ENCODE assay signal across 8 cellular contexts in genomic region chr2:101474752-101475384, GRCh38. TPM values are rescaled to one million over a fixed set of nuclear protein-coding genes. Genes with fewer than 3 reads are reported as not detected.
DNase-seq lines count a peak whose midpoint lies in the region; ATAC-seq and TF ChIP-seq lines count a peak whose summit lies in the region.

Gene RFX8 (minus strand): TSS chr2:101475112. CDS start chr2:101466848, 8,264 bp downstream.

- TF ChIP-seq CTCF in parathyroid adenoma (IDR thresholded peaks at IDR 0.05) (no peak), upper lobe of right lung (IDR thresholded peaks at IDR 0.05) (no peak)

- DNase-seq in activated gamma-delta T cell treated with Interleukin-2 at 50 U/mL for 16 hours (peak; percentile 37), activated gamma-delta T cell (lab: John Stamatoyannopoulos, UW) (no peak), fibroblast of peridontal ligament (ENCODE audit: extremely low read depth) (peak; percentile 98), upper lobe of right lung (no peak), NCI-H1105 (lab: John Stamatoyannopoulos, UW) (no peak)
- peak; percentile 68 for DNase-seq in activated CD8-positive, alpha-beta memory T cell treated with anti-CD3 and anti-CD28 coated beads, Interleukin-2, amount 50 U/mL, for 48 hours

- H3K36me3 ChIP-seq in parathyroid adenoma (ENCODE audit: control insufficient read depth, insufficient read depth, low read length) (no peaks in the 10 kb centered on the region), upper lobe of right lung (no peaks in the 10 kb centered on the region)

- H3K9ac ChIP-seq in parathyroid adenoma, result no peak within 1 kb of the TSS

- H3K27ac ChIP-seq in parathyroid adenoma (peak within 1 kb of the TSS; percentile 52), upper lobe of right lung (peak within 1 kb of the TSS; percentile 59)

- H3K27me3 ChIP-seq in parathyroid adenoma (ENCODE audit: control insufficient read depth, insufficient read depth, low read length), result no peaks in the 10 kb centered on the region
- H3K27me3 ChIP-seq in upper lobe of right lung, result peaks cover 7% of the 10 kb centered on the region

- H3K4me1 ChIP-seq in parathyroid adenoma (no peaks in the 10 kb centered on the region), upper lobe of right lung (no peaks in the 10 kb centered on the region)

- H3K79me2 ChIP-seq in parathyroid adenoma, result no peaks in the 10 kb centered on the region

- H3K9me3 ChIP-seq in parathyroid adenoma (ENCODE audit: control insufficient read depth, low read length) (no peaks in the 10 kb centered on the region), upper lobe of right lung (no peaks in the 10 kb centered on the region)

- peak within 1 kb of the TSS; percentile 82 for H2AFZ ChIP-seq in parathyroid adenoma

- H3K4me3 ChIP-seq in parathyroid adenoma (ENCODE audit: low read depth, low read length) (peak within 1 kb of the TSS; percentile 34), upper lobe of right lung (peak within 1 kb of the TSS; percentile 58)

- intact Hi-C loops in upper lobe of right lung (cut with DNase I), result no loop called here

- H3K4me2 ChIP-seq in parathyroid adenoma (ENCODE audit: low read length), result peak within 1 kb of the TSS; percentile 78

- ATAC-seq in upper lobe of right lung, result peak; percentile 87
- ATAC-seq in HG03342 (IDR thresholded peaks at IDR 0.05; ENCODE audit: unreplicated experiment), result no peak

RNA-seq across cellular contexts. Expression of gene RFX8, which starts in this region (rescaled TPM):
- not detected for total RNA-seq in upper lobe of right lung

Comparison
In these comparisons a context has a peak if more than half of its experiments do, and no peak if none do; other contexts are left out.
1. DNase-seq: peak in activated gamma-delta T cell treated with Interleukin-2 at 50 U/mL for 16 hours (single experiment), activated CD8-positive, alpha-beta memory T cell treated with anti-CD3 and anti-CD28 coated beads, Interleukin-2, amount 50 U/mL, for 48 hours (single experiment) and fibroblast of peridontal ligament (single experiment); none in activated gamma-delta T cell (single experiment), upper lobe of right lung (single experiment) and NCI-H1105 (single experiment).
2. Peak in ATAC-seq, H3K4me3 ChIP-seq and H3K27ac ChIP-seq in upper lobe of right lung; RNA of the gene not detected or under 1 TPM.